In the genomic region with DNA sequence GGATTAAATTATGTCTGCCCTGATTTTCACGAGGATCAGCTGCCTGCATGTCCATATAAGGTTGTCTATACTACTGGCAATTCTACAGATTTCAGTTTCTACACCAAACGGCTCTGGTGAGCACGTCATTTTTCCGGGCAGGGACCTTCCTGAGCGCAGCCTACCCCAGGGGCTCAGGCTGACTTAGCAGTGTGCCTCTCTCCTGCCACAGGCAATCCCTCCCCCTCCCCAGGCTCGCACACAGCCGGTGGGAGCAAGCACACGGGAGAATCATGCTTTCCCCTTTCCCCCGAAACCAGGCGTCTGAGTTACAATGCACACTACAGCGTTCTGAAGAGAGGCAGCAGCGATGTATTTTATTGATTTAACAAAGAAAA, we compare ENCODE assay signal across 8 cellular contexts. TPM values are rescaled to one million over a fixed set of nuclear protein-coding genes. Genes with fewer than 3 reads are reported as not detected.
A peak's percentile ranks its signal among the peaks of the same experiment; 100 is the strongest.
DNase-seq lines count a peak whose midpoint lies in the region; ATAC-seq and TF ChIP-seq lines count a peak whose summit lies in the region.

No MANE protein-coding gene starts in this region.

- H3K4me1 Mint-ChIP-seq in activated naive CD8-positive, alpha-beta T cell (ENCODE audit: low read depth) = peaks cover 58% of the 10 kb centered on the region
- peaks cover 37% of the 10 kb centered on the region for H3K4me1 Mint-ChIP-seq in progenitor cell of endocrine pancreas (ENCODE audit: low read depth)

- peak overlapping the region; percentile 99 for H3K27ac Mint-ChIP-seq in activated naive CD8-positive, alpha-beta T cell
- peak overlapping the region; percentile 99 for H3K27ac Mint-ChIP-seq in progenitor cell of endocrine pancreas

- intact Hi-C loops in heart left ventricle (cut with DNase I) = loop anchor here (2.0 to 10.0 kb wide), 35 partner anchors 28 to 989 kb away; no protein-coding TSS in a partner anchor

- no peak for TF ChIP-seq POLR2A in heart left ventricle (IDR thresholded peaks at IDR 0.05)

- H3K4me3 ChIP-seq in RWPE2 (ENCODE audit: severe bottlenecking) (peak overlapping the region; percentile 71), heart left ventricle (peak overlapping the region; percentile 66 to 100 (median 96))

- WGBS in heart left ventricle, 4 donors = 0% methylated on average over 12 of the region's 12 CpGs

- H3K9me3 Mint-ChIP-seq in activated naive CD8-positive, alpha-beta T cell (ENCODE audit: low read depth) = no peaks in the 10 kb centered on the region
- no peaks in the 10 kb centered on the region for H3K9me3 Mint-ChIP-seq in progenitor cell of endocrine pancreas (ENCODE audit: low read depth)

- H3K36me3 Mint-ChIP-seq in activated naive CD8-positive, alpha-beta T cell = peaks cover 26% of the 10 kb centered on the region
- H3K36me3 Mint-ChIP-seq in progenitor cell of endocrine pancreas (ENCODE audit: insufficient read depth) = peaks cover 34% of the 10 kb centered on the region

- H3K36me3 ChIP-seq in RWPE2 (ENCODE audit: low read depth) (peaks cover 66% of the 10 kb centered on the region), heart left ventricle (peaks cover 0 to 43% (median 37%) of the 10 kb centered on the region in 9 donors)

- H3K4me3 Mint-ChIP-seq in activated naive CD8-positive, alpha-beta T cell = peak overlapping the region; percentile 99
- peak overlapping the region; percentile 91 for H3K4me3 Mint-ChIP-seq in progenitor cell of endocrine pancreas (ENCODE audit: low read depth)

- TF ChIP-seq CTCF in RWPE2 (IDR thresholded peaks at IDR 0.05; ENCODE audit: poor library complexity, severe bottlenecking) (no peak), heart left ventricle (IDR thresholded peaks at IDR 0.05) (no peak), progenitor cell of endocrine pancreas (IDR thresholded peaks at IDR 0.05; ENCODE audit: unreplicated experiment) (no peak)

- H3K27me3 Mint-ChIP-seq in activated naive CD8-positive, alpha-beta T cell = no peaks in the 10 kb centered on the region
- H3K27me3 Mint-ChIP-seq in progenitor cell of endocrine pancreas = no peaks in the 10 kb centered on the region

- no peaks in the 10 kb centered on the region for H3K9me3 ChIP-seq in RWPE2 (ENCODE audit: severe bottlenecking)
- H3K9me3 ChIP-seq in heart left ventricle = no peaks in the 10 kb centered on the region

- ATAC-seq in HG03095 (IDR thresholded peaks at IDR 0.05; ENCODE audit: unreplicated experiment) = peak; percentile 24
- 0 out of 3 replicates have a peak, but pooled peaks have one; percentile 3 for ATAC-seq in RWPE2 (ENCODE audit: low read depth)
- ATAC-seq in heart left ventricle = peak; percentile 1 to 34 (median 13)

- H3K27me3 ChIP-seq in RWPE2 (ENCODE audit: insufficient read depth, poor library complexity, severe bottlenecking) = no peaks in the 10 kb centered on the region
- no peaks in the 10 kb centered on the region for H3K27me3 ChIP-seq in heart left ventricle

- H3K27ac ChIP-seq in RWPE2 (ENCODE audit: poor library complexity, severe bottlenecking) = peak overlapping the region; percentile 99
- peak overlapping the region; percentile 96 to 100 (median 100) for H3K27ac ChIP-seq in heart left ventricle

- DNase-seq in NCI-H748 (lab: John Stamatoyannopoulos, UW; ENCODE audit: unreplicated experiment) (peak; percentile 60), NCI-H748 treated with DMSO at 0.1 percent for 48 hours (lab: John Stamatoyannopoulos, UW) (no peak), RWPE2 (ENCODE audit: low spot score) (no peak), heart left ventricle (peak; percentile 58 to 80 (median 66)), progenitor cell of endocrine pancreas (ENCODE audit: low spot score, unreplicated experiment) (no peak), NCI-H1436 (lab: John Stamatoyannopoulos, UW) (no peak)

- H3K4me1 ChIP-seq in RWPE2 (ENCODE audit: insufficient read depth, poor library complexity, severe bottlenecking) (peaks cover 34% of the 10 kb centered on the region), heart left ventricle (peaks cover 13 to 55% (median 40%) of the 10 kb centered on the region in 12 donors)

RNA-seq across cellular contexts. Expression of gene KLF6, which starts 1.7 kb away (rescaled TPM):
- total RNA-seq in heart left ventricle = 100 to 1,000 TPM in 1 of 9 donors, 10 to 100 TPM in 8; 22.6 to 106 (median 52.2) TPM
- 10 to 100 TPM; 15.2 to 66.2 TPM for polyA plus RNA-seq in heart left ventricle
- 95.5 and 109 TPM in 2 replicates for total RNA-seq in progenitor cell of endocrine pancreas

Comparison
In these comparisons a context has a peak if more than half of its experiments do, and no peak if none do; other contexts are left out.
1. DNase-seq: peak in NCI-H748 (single experiment) and heart left ventricle (5 of 5); none in NCI-H748 treated with DMSO at 0.1 percent for 48 hours (single experiment), RWPE2 (single experiment), progenitor cell of endocrine pancreas (single experiment) and NCI-H1436 (single experiment).
2. Peak in every context shown above with its lines, with median percentiles within 50 percentile points of each other: ATAC-seq.